14 cellular contexts compared by ENCODE assay signal in the genomic region with DNA sequence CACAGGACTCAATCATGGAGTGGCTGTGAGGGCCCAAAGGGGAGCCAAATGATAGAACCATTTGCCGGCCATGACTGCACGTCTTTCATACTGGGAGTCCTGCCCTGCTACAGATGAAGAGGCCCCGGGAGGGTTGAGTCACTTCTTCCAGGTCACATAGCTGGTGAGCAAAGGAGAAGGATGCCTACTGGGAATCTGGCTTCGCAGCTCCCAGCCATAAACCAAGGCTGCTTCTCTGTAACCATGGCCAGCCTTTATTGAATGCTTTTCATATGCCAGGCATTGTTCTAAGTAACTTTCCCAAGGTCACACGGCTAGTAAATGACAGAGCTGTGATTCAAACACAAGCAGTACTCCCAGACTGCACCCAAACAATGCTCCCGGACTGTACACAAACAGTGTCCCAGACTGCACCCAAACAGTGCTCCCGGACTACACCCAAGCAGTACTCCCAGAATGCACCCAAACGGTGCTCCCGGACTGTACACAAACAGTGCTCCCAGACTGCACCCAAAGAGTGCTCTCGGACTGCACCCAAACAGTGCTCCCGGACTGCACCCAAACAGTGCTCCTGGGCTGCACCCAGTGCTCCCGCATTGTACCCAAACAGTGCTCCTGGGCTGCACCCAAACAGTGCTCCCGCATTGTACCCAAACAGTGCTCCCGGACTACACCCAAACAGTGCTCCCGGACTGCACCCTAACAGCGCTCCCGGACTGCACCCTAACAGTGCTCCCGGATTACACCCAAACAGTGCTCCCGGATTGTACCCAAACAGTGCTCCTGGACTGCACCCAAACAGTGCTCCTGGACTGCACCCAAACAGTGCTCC.
DNase-seq lines count a peak whose midpoint lies in the region; ATAC-seq and TF ChIP-seq lines count a peak whose summit lies in the region.
"Had no signal": no experiment of that assay in that cellular context is flagged by ENCODE, and none has a peak within 500 bp of the region (broad histone marks: within the 10 kb centered on the region; RNA-seq: fewer than 3 reads in every experiment).

No MANE protein-coding gene starts in this region.

- H3K4me1 ChIP-seq in GM23248 (ENCODE audit: insufficient read depth) = peaks cover 12% of the 10 kb centered on the region
- no peaks in the 10 kb centered on the region for H3K4me1 ChIP-seq in adrenal gland (replicated peaks in 1 of 2)

- WGBS in GM23248 (ENCODE audit: low coverage in 1 of 2, low lambda C conversion rate in 2 of 2, missing lambda C conversion rate in 2 of 2), 2 experiments = 47 to 57% methylated on average over 15 to 19 of the region's 19 CpGs
- WGBS in adrenal gland, 4 donors = 70 to 79% (median 75%) methylated on average over 13 to 19 of the region's 19 CpGs

- intact Hi-C loops in adrenal gland (cut with DNase I) = no loop called here
- intact Hi-C loops in left ventricle myocardium superior (cut with micrococcal nuclease) = no loop called here

- H3K4me1 Mint-ChIP-seq in mesothelial cell of epicardium = peaks cover 20% of the 10 kb centered on the region

- H3K27me3 ChIP-seq in GM23248 (replicated peaks; ENCODE audit: insufficient read depth) (no peaks in the 10 kb centered on the region), adrenal gland (no peaks in the 10 kb centered on the region)

- H3K36me3 Mint-ChIP-seq in mesothelial cell of epicardium = no peaks in the 10 kb centered on the region

- no peak overlapping the region for H2AFZ ChIP-seq in GM23248

- peaks cover 4% of the 10 kb centered on the region; the same call in 1 of the 2 replicates for H3F3A ChIP-seq in GM23248 (ENCODE audit: insufficient read depth)

- ATAC-seq in left ventricle myocardium superior = peak; percentile 35
- ATAC-seq in HG03439 (IDR thresholded peaks at IDR 0.05; ENCODE audit: unreplicated experiment) = no peak
- ATAC-seq: PC-3 had no signal

- no peak overlapping the region for H3K4me3 ChIP-seq in GM23248
- H3K4me3 ChIP-seq in adrenal gland = no peak overlapping the region

- H3K27ac ChIP-seq in GM23248 (peak overlapping the region; percentile 80), adrenal gland (peak overlapping the region in 1 of 5 donors; percentile 58)

- H3K27ac Mint-ChIP-seq in mesothelial cell of epicardium = no peak overlapping the region
- H3K27ac Mint-ChIP-seq: activated T-helper 2 cell treated with anti-CD3 and anti-CD28 coated beads, Interferon-gamma antibody, Interleukin-2, Interleukin-4, amounts not matched to agents 10 μg/mL and 5 μg/mL and 100 μg/mL, durations not matched to agents 14 hours and 24 hours and 36 hours had no signal

- TF ChIP-seq POLR2A in adrenal gland (IDR thresholded peaks at IDR 0.05) = no peak

- H4K20me1 ChIP-seq in GM23248 (ENCODE audit: insufficient read depth) = no peaks in the 10 kb centered on the region

- no peak overlapping the region for H3K4me2 ChIP-seq in GM23248 (ENCODE audit: unreplicated experiment)

- no peaks in the 10 kb centered on the region for H3K79me2 ChIP-seq in GM23248 (ENCODE audit: insufficient read depth)

- H3K36me3 ChIP-seq in GM23248 (ENCODE audit: low read depth) (no peaks in the 10 kb centered on the region), adrenal gland (replicated peaks in 1 of 2) (no peaks in the 10 kb centered on the region)

- no peak overlapping the region for H3K4me3 Mint-ChIP-seq in mesothelial cell of epicardium

- peak overlapping the region; percentile 61 for H3K9ac ChIP-seq in GM23248

- peaks cover 6% of the 10 kb centered on the region for H3K27me3 Mint-ChIP-seq in mesothelial cell of epicardium (ENCODE audit: low read depth)

- no peaks in the 10 kb centered on the region for H3K9me3 ChIP-seq in GM23248 (ENCODE audit: low read depth)
- no peaks in the 10 kb centered on the region for H3K9me3 ChIP-seq in adrenal gland (replicated peaks in 1 of 3)

- TF ChIP-seq CTCF in adrenal gland (IDR thresholded peaks at IDR 0.05) (no peak), mesothelial cell of epicardium (IDR thresholded peaks at IDR 0.05; ENCODE audit: unreplicated experiment) (no peak)

- no peaks in the 10 kb centered on the region for H3K9me3 Mint-ChIP-seq in mesothelial cell of epicardium
- H3K9me3 Mint-ChIP-seq: activated T-helper 2 cell treated with anti-CD3 and anti-CD28 coated beads, Interferon-gamma antibody, Interleukin-2, Interleukin-4, amounts not matched to agents 10 μg/mL and 5 μg/mL and 100 μg/mL, durations not matched to agents 14 hours and 24 hours and 36 hours had no signal

- DNase-seq in GM23248 (peak; percentile 96), adrenal gland (peak; percentile 28 to 78 (median 57)), left ventricle myocardium superior (no peak), stromal cell of bone marrow (ENCODE audit: low read depth) (peak; percentile 94), mesothelial cell of epicardium (ENCODE audit: low spot score in 2 of 2, unreplicated experiment in 2 of 2) (no peak)
- DNase-seq in stimulated activated CD4-positive, alpha-beta T cell treated with anti-CD3 and anti-CD28 coated beads, Interleukin-2, amount 100 ng/mL, for 48 hours = no peak
- DNase-seq: cerebellar nuclear complex, erythroblast, NCI-H1092, NCI-H226, PC-3, T-helper 2 cell had no signal

- H3K9me2 ChIP-seq in GM23248 (ENCODE audit: insufficient read depth) = no peaks in the 10 kb centered on the region

- in situ Hi-C loops in GM23248 (cut with MboI) = no loop called here

Comparison
In these comparisons a context has a peak if more than half of its experiments do, and no peak if none do; other contexts are left out.
1. DNase-seq: peak in GM23248 (single experiment), adrenal gland (7 of 7) and stromal cell of bone marrow (single experiment); none in left ventricle myocardium superior (single experiment), stimulated activated CD4-positive, alpha-beta T cell treated with anti-CD3 and anti-CD28 coated beads, Interleukin-2, amount 100 ng/mL, for 48 hours (0 of 2) and mesothelial cell of epicardium (0 of 2).